In genomic region chr12:56029666-56030293, GRCh38 we compare ENCODE assay signal across 8 cellular contexts. TPM values are rescaled to one million over a fixed set of nuclear protein-coding genes. Genes with fewer than 3 reads are reported as not detected.
A peak's percentile ranks its signal among the peaks of the same experiment; 100 is the strongest.
DNase-seq lines count a peak whose midpoint lies in the region; ATAC-seq, FAIRE-seq and TF ChIP-seq lines count a peak whose summit lies in the region.

No MANE protein-coding gene starts in this region.

- TF ChIP-seq CTCF in RWPE2 (IDR thresholded peaks at IDR 0.05; ENCODE audit: poor library complexity, severe bottlenecking): peak; percentile 79
- peak; percentile 69 to 72 (median 71) for TF ChIP-seq CTCF in GM12878 (IDR thresholded peaks at IDR 0.05 in 2 of 3, conservative IDR thresholded peaks at IDR 0.05 in 1 of 3; ENCODE audit: control insufficient read depth in 2 of 3, extremely low read depth in 1 of 3, insufficient read depth in 1 of 3, low read depth in 3 of 3, low read length in 3 of 3)
- peak; percentile 71 for TF ChIP-seq CTCF in kidney (IDR thresholded peaks at IDR 0.05; ENCODE audit: borderline replicate concordance, extremely low read depth, insufficient read depth)

- no peaks in the 10 kb centered on the region for H3K79me2 ChIP-seq in GM12878 (ENCODE audit: control insufficient read depth, insufficient read depth, low read length)

- H2AFZ ChIP-seq in GM12878 (ENCODE audit: control insufficient read depth, low read depth, low read length): no peak overlapping the region

- TF ChIP-seq POLR2A in GM12878 (IDR thresholded peaks at IDR 0.05; ENCODE audit: low read depth, low read length): no peak

- H3K4me2 ChIP-seq in GM12878 (ENCODE audit: control insufficient read depth, insufficient read depth): no peak overlapping the region

- SMC1A ChIA-PET in GM12878 (lab: Charles Lee; ENCODE audit: uncharacterized antibody, unreplicated experiment): interaction anchor here (0.6 to 2.1 kb wide), 19 partner anchors 10 to 301 kb away, joined by 3 to 15 read pairs (median 3); partner anchors contain the start of genes CD63 and SUOX

- H3K36me3 ChIP-seq in RWPE2 (ENCODE audit: low read depth) (no peaks in the 10 kb centered on the region; the same call in 1 of the 2 replicates), GM12878 (ENCODE audit: control insufficient read depth in 2 of 2, insufficient read depth in 2 of 2, low read length in 1 of 2) (no peaks in the 10 kb centered on the region), kidney (ENCODE audit: control insufficient read depth in 1 of 2, insufficient read depth in 2 of 2, low read length in 2 of 2) (peaks cover 9 to 23% of the 10 kb centered on the region in 2 donors)

- H3K4me1 ChIP-seq in RWPE2 (ENCODE audit: insufficient read depth, poor library complexity, severe bottlenecking): peaks cover 6% of the 10 kb centered on the region
- no peaks in the 10 kb centered on the region for H3K4me1 ChIP-seq in GM12878 (ENCODE audit: control insufficient read depth, insufficient read depth, low read length)
- H3K4me1 ChIP-seq in kidney (ENCODE audit: control insufficient read depth in 1 of 2, insufficient read depth in 1 of 2, low read depth in 1 of 2, low read length in 2 of 2): peaks cover 0 to 3% of the 10 kb centered on the region in 2 donors

- in situ Hi-C loops in GM12878 (cut with MboI): loop anchor here (5.0 kb wide), 1 partner anchor 292 kb away; no protein-coding TSS in a partner anchor

- POLR2A ChIA-PET in GM12878 (lab: Charles Lee): interaction anchor here (0.6 to 1.0 kb wide), 3 partner anchors 19 to 203 kb away, joined by 3 to 9 read pairs (median 4); partner anchors contain the start of gene SUOX

- CTCF ChIA-PET in GM12878 (lab: Yijun Ruan, JAX): interaction anchor here (0.7 to 6.1 kb wide), 28 partner anchors 9 to 291 kb away, joined by 3 to 107 read pairs (median 5); partner anchors contain the start of genes IKZF4, ORMDL2, PA2G4 and RAB5B

- FAIRE-seq in GM12878 (lab: Jason Lieb, UNC) (peak; percentile 79), kidney (lab: Jason Lieb, UNC) (no peak)

- peak; percentile 64 for TF ChIP-seq RAD21 in GM12878 (IDR thresholded peaks at IDR 0.05; ENCODE audit: insufficient read depth, low read depth, low read length)

- H3K27me3 ChIP-seq in RWPE2 (ENCODE audit: insufficient read depth, poor library complexity, severe bottlenecking) (no peaks in the 10 kb centered on the region), GM12878 (replicated peaks in 1 of 2; ENCODE audit: control insufficient read depth in 2 of 2, insufficient read depth in 2 of 2, low read length in 1 of 2) (no peaks in the 10 kb centered on the region)

- no peak overlapping the region for H3K9ac ChIP-seq in GM12878 (ENCODE audit: control insufficient read depth, insufficient read depth, low read length)
- H3K9ac ChIP-seq in kidney (ENCODE audit: low read length in 2 of 2): no peak overlapping the region

- H3K4me3 ChIP-seq in RWPE2 (ENCODE audit: severe bottlenecking) (no peak overlapping the region), GM12878 (no peak overlapping the region), kidney (ENCODE audit: low read length in 2 of 2) (no peak overlapping the region)

- no peak for TF ChIP-seq EP300 in GM12878 (IDR thresholded peaks at IDR 0.05; ENCODE audit: borderline replicate concordance in 1 of 2, control insufficient read depth in 1 of 2, low read depth in 2 of 2, low read length in 2 of 2)

- WGBS in GM12878 (ENCODE audit: insufficient coverage, insufficient replicate concordance, low lambda C conversion rate, missing lambda C conversion rate): 96% methylated on average over 6 of the region's 6 CpGs

- intact Hi-C loops in GM12878 (cut with micrococcal nuclease; ENCODE audit: unreplicated experiment) (loop anchor here (1.0 kb wide), 2 partner anchors 33 to 291 kb away; no protein-coding TSS in a partner anchor), kidney (cut with DNase I) (no loop called here)

- DNase-seq in NCI-H2107 treated with DMSO at 0.1 percent for 48 hours (lab: John Stamatoyannopoulos, UW; ENCODE audit: unreplicated experiment): peak; percentile 31
- no peak for DNase-seq in NCI-H2107 (lab: John Stamatoyannopoulos, UW)
- peak; percentile 74 for DNase-seq in HT-29 (ENCODE audit: low spot score)
- no peak for DNase-seq in RWPE2 (ENCODE audit: low spot score)
- no peak for DNase-seq in GM12878 (ENCODE audit: low read depth, low spot score)
- no peak for DNase-seq in kidney
- DNase-seq in superior temporal gyrus (ENCODE audit: extremely low spot score): peak; percentile 62

- peak overlapping the region; percentile 38 for H3K27ac ChIP-seq in RWPE2 (ENCODE audit: poor library complexity, severe bottlenecking)
- no peak overlapping the region for H3K27ac ChIP-seq in GM12878 (ENCODE audit: control insufficient read depth, insufficient read depth)
- H3K27ac ChIP-seq in kidney (ENCODE audit: low read depth in 2 of 2, low read length in 2 of 2): peak overlapping the region in 1 of 2 donors; percentile 14

- BruUV-seq in GM12878 (replicated peaks; lab: Mats Ljungman, UMichigan): no TSS peak

- H4K20me1 ChIP-seq in GM12878 (ENCODE audit: control insufficient read depth, insufficient read depth): no peaks in the 10 kb centered on the region

- RAD21 ChIA-PET in GM12878 (lab: Charles Lee; ENCODE audit: unreplicated experiment): interaction anchor here (1.0 to 2.6 kb wide), 11 partner anchors 10 to 291 kb away, joined by 3 to 44 read pairs (median 3); partner anchors contain the start of genes ORMDL2, SARNP and SUOX

- ATAC-seq in RWPE2 (ENCODE audit: low read depth) (peak; percentile 65), GM12878 (peak; percentile 94), GM18870 (IDR thresholded peaks at IDR 0.05; ENCODE audit: unreplicated experiment) (no peak)

- no peaks in the 10 kb centered on the region for H3K9me3 ChIP-seq in RWPE2 (ENCODE audit: severe bottlenecking)
- no peaks in the 10 kb centered on the region for H3K9me3 ChIP-seq in GM12878 (replicated peaks; ENCODE audit: control insufficient read depth, insufficient read depth, low read length)
- H3K9me3 ChIP-seq in kidney (ENCODE audit: control insufficient read depth in 1 of 2, low read length in 2 of 2): no peaks in the 10 kb centered on the region

RNA-seq across cellular contexts. Expression of gene IKZF4, which starts 8.9 kb away (rescaled TPM):
- 1.1 and 1.9 TPM in 2 replicates for total RNA-seq in HT-29 (2014; rRNA removed; shearing (Covaris generic))
- 6.5 and 7.1 TPM in 2 replicates for total RNA-seq in GM12878 (2013; cell fraction: nucleolus; rRNA removed)
- total RNA-seq in GM12878 (2014; rRNA removed) (0.79 and 1.1 TPM in 2 replicates), GM12878 (2014; rRNA removed; fragmentation: Illumina TruSeq; extraction: Trizol) (0.89 and 0.92 TPM in 2 replicates), GM12878 (2021) (4.6 and 5.8 TPM in 2 replicates), kidney (9.4 TPM)
- polyA plus RNA-seq in GM12878 (2011; ENCODE audit: low read depth): 1.6 TPM
- polyA plus RNA-seq in GM12878 (2011; rRNA removed) (2.2 and 2.9 TPM in 2 replicates), GM12878 (2014; fragmentation: Illumina TruSeq; extraction: Trizol) (4.9 and 5.5 TPM in 2 replicates), GM12878 (2014; fragmentation: Nextera tagmentation; extraction: Ambion mirVana) (1 to 10 TPM in 1 of 2 experiments, under 1 TPM in 1; 0.74 to 1.2 TPM), GM12878 (2014; rRNA removed) (2.8 and 3.8 TPM in 2 replicates), GM12878 (2016; fragmentation: Nextera tagmentation; extraction: Ambion mirVana) (under 1 TPM; 0.91 to 0.93 TPM), kidney (ENCODE audit: insufficient read depth, low read depth, low replicate concordance) (2.7 TPM)
- polyA plus RNA-seq in GM12878 (2011; cell fraction: cytosol; rRNA removed): 2.8 and 4.0 TPM in 2 replicates
- 7.1 and 7.3 TPM in 2 replicates for polyA plus RNA-seq in GM12878 (2011; cell fraction: nucleus; rRNA removed)
- 2.0 and 2.9 TPM in 2 replicates for polyA plus RNA-seq in GM12878 (2012)
- polyA minus RNA-seq in GM12878 (2011; rRNA and poly(A)+ RNA removed): 1.4 and 3.0 TPM in 2 replicates
- polyA minus RNA-seq in GM12878 (2011; cell fraction: cytosol; rRNA and poly(A)+ RNA removed): 1.3 and 1.7 TPM in 2 replicates
- 1.1 and 1.7 TPM in 2 replicates for polyA minus RNA-seq in GM12878 (2011; cell fraction: nucleus; rRNA and poly(A)+ RNA removed)

RNA-seq across cellular contexts. Expression of gene RPS26, which starts 11.9 kb away (rescaled TPM):
- 171 and 219 TPM in 2 replicates for total RNA-seq in HT-29 (2014; rRNA removed; shearing (Covaris generic))
- total RNA-seq in GM12878 (2013; cell fraction: nucleolus; rRNA removed): 75.1 and 88.8 TPM in 2 replicates
- 597 and 686 TPM in 2 replicates for total RNA-seq in GM12878 (2014; rRNA removed)
- total RNA-seq in GM12878 (2014; rRNA removed; fragmentation: Illumina TruSeq; extraction: Trizol): 1,014 and 1,019 TPM in 2 replicates
- 75.5 and 86.4 TPM in 2 replicates for total RNA-seq in GM12878 (2021)
- 165 TPM for polyA plus RNA-seq in GM12878 (2011; ENCODE audit: low read depth)
- 214 and 442 TPM in 2 replicates for polyA plus RNA-seq in GM12878 (2011; rRNA removed)
- polyA plus RNA-seq in GM12878 (2011; cell fraction: cytosol; rRNA removed): 830 and 2,449 TPM in 2 replicates
- polyA plus RNA-seq in GM12878 (2011; cell fraction: nucleus; rRNA removed): 258 and 284 TPM in 2 replicates
- 770 and 960 TPM in 2 replicates for polyA plus RNA-seq in GM12878 (2012)
- polyA plus RNA-seq in GM12878 (2014; fragmentation: Illumina TruSeq; extraction: Trizol): 784 and 1,270 TPM in 2 replicates
- 1,000 to 10,000 TPM; 2,920 to 3,147 TPM for polyA plus RNA-seq in GM12878 (2014; fragmentation: Nextera tagmentation; extraction: Ambion mirVana)
- 618 and 656 TPM in 2 replicates for polyA plus RNA-seq in GM12878 (2014; rRNA removed)
- 100 to 1,000 TPM; 855 to 907 TPM for polyA plus RNA-seq in GM12878 (2016; fragmentation: Nextera tagmentation; extraction: Ambion mirVana)
- polyA minus RNA-seq in GM12878 (2011; rRNA and poly(A)+ RNA removed): 507 and 724 TPM in 2 replicates
- polyA minus RNA-seq in GM12878 (2011; cell fraction: cytosol; rRNA and poly(A)+ RNA removed): 62.0 and 68.0 TPM in 2 replicates
- polyA minus RNA-seq in GM12878 (2011; cell fraction: nucleus; rRNA and poly(A)+ RNA removed): 57.3 and 66.8 TPM in 2 replicates
- 46.7 TPM for total RNA-seq in kidney
- 637 TPM for polyA plus RNA-seq in kidney (ENCODE audit: insufficient read depth, low read depth, low replicate concordance)

RNA-seq across cellular contexts. Expression of gene SUOX, which starts 32.7 kb away (rescaled TPM):
- total RNA-seq in HT-29 (2014; rRNA removed; shearing (Covaris generic)): 18.1 and 21.8 TPM in 2 replicates
- 26.0 and 28.4 TPM in 2 replicates for total RNA-seq in GM12878 (2013; cell fraction: nucleolus; rRNA removed)
- total RNA-seq in GM12878 (2014; rRNA removed): 12.9 and 13.8 TPM in 2 replicates
- 10.0 and 11.7 TPM in 2 replicates for total RNA-seq in GM12878 (2014; rRNA removed; fragmentation: Illumina TruSeq; extraction: Trizol)
- 11.8 and 13.6 TPM in 2 replicates for total RNA-seq in GM12878 (2021)
- 9.2 TPM for polyA plus RNA-seq in GM12878 (2011; ENCODE audit: low read depth)
- polyA plus RNA-seq in GM12878 (2011; rRNA removed): 12.9 and 18.8 TPM in 2 replicates
- polyA plus RNA-seq in GM12878 (2011; cell fraction: cytosol; rRNA removed): 21.6 and 28.2 TPM in 2 replicates
- 32.6 and 35.8 TPM in 2 replicates for polyA plus RNA-seq in GM12878 (2011; cell fraction: nucleus; rRNA removed)
- 9.4 and 12.2 TPM in 2 replicates for polyA plus RNA-seq in GM12878 (2012)
- polyA plus RNA-seq in GM12878 (2014; fragmentation: Illumina TruSeq; extraction: Trizol): 11.5 and 16.5 TPM in 2 replicates
- polyA plus RNA-seq in GM12878 (2014; fragmentation: Nextera tagmentation; extraction: Ambion mirVana): 1 to 10 TPM; 5.1 to 5.2 TPM
- polyA plus RNA-seq in GM12878 (2014; rRNA removed): 12.4 and 16.1 TPM in 2 replicates
- 10 to 100 TPM; 13.2 to 18.1 TPM for polyA plus RNA-seq in GM12878 (2016; fragmentation: Nextera tagmentation; extraction: Ambion mirVana)
- 25.5 and 28.8 TPM in 2 replicates for polyA minus RNA-seq in GM12878 (2011; rRNA and poly(A)+ RNA removed)
- polyA minus RNA-seq in GM12878 (2011; cell fraction: cytosol; rRNA and poly(A)+ RNA removed): 9.5 and 9.9 TPM in 2 replicates
- polyA minus RNA-seq in GM12878 (2011; cell fraction: nucleus; rRNA and poly(A)+ RNA removed): 12.6 and 27.8 TPM in 2 replicates
- total RNA-seq in kidney: 33.1 TPM
- polyA plus RNA-seq in kidney (ENCODE audit: insufficient read depth, low read depth, low replicate concordance): 61.1 TPM

RNA-seq across cellular contexts. Expression of gene ERBB3, which starts 50.2 kb away (rescaled TPM):
- total RNA-seq in HT-29 (2014; rRNA removed; shearing (Covaris generic)): 136 and 141 TPM in 2 replicates
- not detected in 2 replicates for total RNA-seq in GM12878 (2013; cell fraction: nucleolus; rRNA removed)
- total RNA-seq in GM12878 (2014; rRNA removed): not detected in 2 replicates
- 0.04 TPM in 1 of 2 replicates, not detected in the other for total RNA-seq in GM12878 (2014; rRNA removed; fragmentation: Illumina TruSeq; extraction: Trizol)
- 0.58 and 0.72 TPM in 2 replicates for total RNA-seq in GM12878 (2021)
- not detected for polyA plus RNA-seq in GM12878 (2011; ENCODE audit: low read depth)
- not detected in 2 replicates for polyA plus RNA-seq in GM12878 (2011; rRNA removed)
- not detected in 2 replicates for polyA plus RNA-seq in GM12878 (2011; cell fraction: cytosol; rRNA removed)
- not detected in 2 replicates for polyA plus RNA-seq in GM12878 (2011; cell fraction: nucleus; rRNA removed)
- 0.15 and 0.17 TPM in 2 replicates for polyA plus RNA-seq in GM12878 (2012)
- 0.03 and 0.08 TPM in 2 replicates for polyA plus RNA-seq in GM12878 (2014; fragmentation: Illumina TruSeq; extraction: Trizol)
- under 1 TPM in 1 of 2 experiments, not detected in 1; 0.08 TPM for polyA plus RNA-seq in GM12878 (2014; fragmentation: Nextera tagmentation; extraction: Ambion mirVana)
- 0.03 and 0.04 TPM in 2 replicates for polyA plus RNA-seq in GM12878 (2014; rRNA removed)
- polyA plus RNA-seq in GM12878 (2016; fragmentation: Nextera tagmentation; extraction: Ambion mirVana): not detected
- polyA minus RNA-seq in GM12878 (2011; rRNA and poly(A)+ RNA removed): not detected in 2 replicates
- polyA minus RNA-seq in GM12878 (2011; cell fraction: cytosol; rRNA and poly(A)+ RNA removed): not detected in 2 replicates
- not detected in 2 replicates for polyA minus RNA-seq in GM12878 (2011; cell fraction: nucleus; rRNA and poly(A)+ RNA removed)
- total RNA-seq in kidney: 58.1 TPM
- polyA plus RNA-seq in kidney (ENCODE audit: insufficient read depth, low read depth, low replicate concordance): 31.5 TPM

RNA-seq across cellular contexts. Expression of gene RAB5B, which starts 55.9 kb away (rescaled TPM):
- total RNA-seq in HT-29 (2014; rRNA removed; shearing (Covaris generic)): 32.1 and 35.0 TPM in 2 replicates
- total RNA-seq in GM12878 (2013; cell fraction: nucleolus; rRNA removed): 75.8 and 84.4 TPM in 2 replicates
- total RNA-seq in GM12878 (2014; rRNA removed): 28.7 and 32.8 TPM in 2 replicates
- 29.1 and 31.8 TPM in 2 replicates for total RNA-seq in GM12878 (2014; rRNA removed; fragmentation: Illumina TruSeq; extraction: Trizol)
- 50.9 and 54.2 TPM in 2 replicates for total RNA-seq in GM12878 (2021)
- polyA plus RNA-seq in GM12878 (2011; ENCODE audit: low read depth): 33.1 TPM
- 149 and 150 TPM in 2 replicates for polyA plus RNA-seq in GM12878 (2011; rRNA removed)
- 105 and 112 TPM in 2 replicates for polyA plus RNA-seq in GM12878 (2011; cell fraction: cytosol; rRNA removed)
- 57.0 and 68.7 TPM in 2 replicates for polyA plus RNA-seq in GM12878 (2011; cell fraction: nucleus; rRNA removed)
- 49.6 and 57.5 TPM in 2 replicates for polyA plus RNA-seq in GM12878 (2012)
- polyA plus RNA-seq in GM12878 (2014; fragmentation: Illumina TruSeq; extraction: Trizol): 66.7 and 78.2 TPM in 2 replicates
- 10 to 100 TPM in 1 of 2 experiments, 1 to 10 TPM in 1; 7.5 to 11.3 TPM for polyA plus RNA-seq in GM12878 (2014; fragmentation: Nextera tagmentation; extraction: Ambion mirVana)
- polyA plus RNA-seq in GM12878 (2014; rRNA removed): 46.0 and 53.6 TPM in 2 replicates
- polyA plus RNA-seq in GM12878 (2016; fragmentation: Nextera tagmentation; extraction: Ambion mirVana): 10 to 100 TPM; 37.2 to 38.4 TPM
- polyA minus RNA-seq in GM12878 (2011; rRNA and poly(A)+ RNA removed): 106 and 129 TPM in 2 replicates
- 25.5 and 38.4 TPM in 2 replicates for polyA minus RNA-seq in GM12878 (2011; cell fraction: cytosol; rRNA and poly(A)+ RNA removed)
- 20.3 and 27.7 TPM in 2 replicates for polyA minus RNA-seq in GM12878 (2011; cell fraction: nucleus; rRNA and poly(A)+ RNA removed)
- 112 TPM for total RNA-seq in kidney
- polyA plus RNA-seq in kidney (ENCODE audit: insufficient read depth, low read depth, low replicate concordance): 72.5 TPM

Comparison
In these comparisons a context has a peak if more than half of its experiments do, and no peak if none do; other contexts are left out.
1. DNase-seq: peak in NCI-H2107 treated with DMSO at 0.1 percent for 48 hours (single experiment), HT-29 (single experiment) and superior temporal gyrus (single experiment); none in NCI-H2107 (single experiment), RWPE2 (single experiment), GM12878 (single experiment) and kidney (single experiment).
2. Peak in every context shown above with its lines, with median percentiles within 50 percentile points of each other: CTCF ChIP-seq.